In genomic region chr6:105835373-105835772, GRCh38 we compare ENCODE assay signal across 9 cellular contexts.
A peak's percentile ranks its signal among the peaks of the same experiment; 100 is the strongest.
DNase-seq lines count a peak whose midpoint lies in the region; ATAC-seq, FAIRE-seq and TF ChIP-seq lines count a peak whose summit lies in the region.
"Had no signal": no experiment of that assay in that cellular context is flagged by ENCODE, and none has a peak within 500 bp of the region (broad histone marks: within the 10 kb centered on the region; RNA-seq: fewer than 3 reads in every experiment).

No MANE protein-coding gene starts in this region.

- H3K27me3 ChIP-seq in CD8-positive, alpha-beta T cell (ENCODE audit: insufficient read depth, low read length), result no peaks in the 10 kb centered on the region

- POLR2A ChIA-PET in CD8-positive, alpha-beta T cell (lab: Charles Lee), result no interaction called here

- no peaks in the 10 kb centered on the region for H3K36me3 Mint-ChIP-seq in CD8-positive, alpha-beta T cell

- no peak overlapping the region for H3K4me3 Mint-ChIP-seq in CD8-positive, alpha-beta T cell

- peak; percentile 20 for TF ChIP-seq CTCF in CD8-positive, alpha-beta T cell (IDR thresholded peaks at IDR 0.05)
- no peak for TF ChIP-seq CTCF in lower leg skin (IDR thresholded peaks at IDR 0.05)

- no peaks in the 10 kb centered on the region for H3K27me3 Mint-ChIP-seq in CD8-positive, alpha-beta T cell (ENCODE audit: low read depth)

- DNase-seq in CD8-positive, alpha-beta T cell, result peak in 1 of 7 experiments; percentile 29
- DNase-seq in HCEC 1CT, result peak; percentile 28
- DNase-seq in UCSD-AML1 (lab: John Stamatoyannopoulos, UW; ENCODE audit: unreplicated experiment), result peak; percentile 30
- DNase-seq in iPS-NIHi11 (ENCODE audit: low spot score), result peak; percentile 54
- DNase-seq in H54 (ENCODE audit: insufficient read length, low spot score), result no peak
- DNase-seq in lower leg skin (ENCODE audit: low spot score in 2 of 2), result no peak
- no peak for DNase-seq in GM19239 (ENCODE audit: insufficient read length, low spot score)
- DNase-seq: SHP77 had no signal

- no peaks in the 10 kb centered on the region for H3K36me3 ChIP-seq in CD8-positive, alpha-beta T cell (ENCODE audit: insufficient read depth, low read length)

- 44 to 51% methylated on average over 6 of the region's 6 CpGs for WGBS in lower leg skin, 2 donors

- H3K27ac ChIP-seq in CD8-positive, alpha-beta T cell (ENCODE audit: low read depth, low read length), result no peak overlapping the region

- no peaks in the 10 kb centered on the region for H3K9me3 Mint-ChIP-seq in CD8-positive, alpha-beta T cell

- H3K9me3 ChIP-seq in CD8-positive, alpha-beta T cell (ENCODE audit: low read length), result no peaks in the 10 kb centered on the region

- intact Hi-C loops in CD8-positive, alpha-beta T cell (cut with DNase I, micrococcal nuclease), result loop anchor here in 1 of 2 experiments (10.0 kb wide), 1 partner anchor 401 kb away; no protein-coding TSS in a partner anchor
- intact Hi-C loops in lower leg skin (cut with DNase I; ENCODE audit: low total_unique reads), result no loop called here

- H3K4me1 ChIP-seq in CD8-positive, alpha-beta T cell (ENCODE audit: insufficient read depth, low read length), result no peaks in the 10 kb centered on the region

- no peak for ATAC-seq in CD8-positive, alpha-beta T cell
- ATAC-seq in GM21619 (IDR thresholded peaks at IDR 0.05; ENCODE audit: unreplicated experiment), result no peak

- CTCF ChIA-PET in CD8-positive, alpha-beta T cell (lab: Charles Lee), result interaction anchor here (0.5 to 2.0 kb wide), 5 partner anchors 9 to 403 kb away, joined by 3 to 8 read pairs (median 4); no protein-coding TSS in a partner anchor

- H3K27ac Mint-ChIP-seq in CD8-positive, alpha-beta T cell, result no peak overlapping the region

- FAIRE-seq in H54 (lab: Jason Lieb, UNC), result no peak
- FAIRE-seq in GM19239 (lab: Jason Lieb, UNC), result no peak

- H3K4me3 ChIP-seq in CD8-positive, alpha-beta T cell (ENCODE audit: low read depth, low read length), result no peak overlapping the region
- H3K4me3 ChIP-seq in lower leg skin (ENCODE audit: low read depth, poor library complexity, severe bottlenecking), result no peak overlapping the region

- H3K4me1 Mint-ChIP-seq in CD8-positive, alpha-beta T cell (ENCODE audit: low read depth), result no peaks in the 10 kb centered on the region

- TF ChIP-seq POLR2A in H54 (IDR thresholded peaks at IDR 0.05; ENCODE audit: low read depth, low read length), result no peak
- TF ChIP-seq POLR2A in lower leg skin (IDR thresholded peaks at IDR 0.05), result no peak

Comparison
In these comparisons a context has a peak if more than half of its experiments do, and no peak if none do; other contexts are left out.
1. DNase-seq: peak in HCEC 1CT (single experiment), UCSD-AML1 (single experiment) and iPS-NIHi11 (single experiment); none in H54 (single experiment), lower leg skin (0 of 2) and GM19239 (single experiment).